Comparison of ENCODE assay signal across 8 cellular contexts in genomic region chr3:100089802-100090668, GRCh38. TPM values are rescaled to one million over a fixed set of nuclear protein-coding genes. Genes with fewer than 3 reads are reported as not detected.
DNase-seq lines count a peak whose midpoint lies in the region; ATAC-seq and TF ChIP-seq lines count a peak whose summit lies in the region.
"Had no signal": no experiment of that assay in that cellular context is flagged by ENCODE, and none has a peak within 500 bp of the region (broad histone marks: within the 10 kb centered on the region; RNA-seq: fewer than 3 reads in every experiment).

No MANE protein-coding gene starts in this region.

- no peak overlapping the region for H2AFZ ChIP-seq in HCT116 (ENCODE audit: low read depth, low read length, poor library complexity, severe bottlenecking)

- peak overlapping the region; percentile 37 for H3K27ac Mint-ChIP-seq in activated naive CD8-positive, alpha-beta T cell treated with anti-CD3 and anti-CD28 coated beads, Interleukin-2, amount 10 ng/mL, durations not matched to agents 7 days and 5 days
- no peak overlapping the region for H3K27ac Mint-ChIP-seq in naive thymus-derived CD8-positive, alpha-beta T cell
- H3K27ac Mint-ChIP-seq: activated naive CD8-positive, alpha-beta T cell had no signal

- peak overlapping the region; percentile 2 for H3K4me3 Mint-ChIP-seq in activated naive CD8-positive, alpha-beta T cell treated with anti-CD3 and anti-CD28 coated beads, Interleukin-2, amount 10 ng/mL, durations not matched to agents 7 days and 5 days
- H3K4me3 Mint-ChIP-seq in naive thymus-derived CD8-positive, alpha-beta T cell: no peak overlapping the region
- H3K4me3 Mint-ChIP-seq: activated naive CD8-positive, alpha-beta T cell had no signal

- peaks cover 44% of the 10 kb centered on the region for H3K4me1 Mint-ChIP-seq in activated naive CD8-positive, alpha-beta T cell treated with anti-CD3 and anti-CD28 coated beads, Interleukin-2, amount 10 ng/mL, durations not matched to agents 7 days and 5 days
- peaks cover 0 to 3% (median 1%) of the 10 kb centered on the region in 4 donors for H3K4me1 Mint-ChIP-seq in naive thymus-derived CD8-positive, alpha-beta T cell

- no peaks in the 10 kb centered on the region for H3K27me3 ChIP-seq in HCT116 (ENCODE audit: insufficient read depth, low read length)

- DNase-seq in HCT116 (ENCODE audit: low read depth, low spot score) (peak; percentile 16), left colon (no peak), NCI-H2081 (lab: John Stamatoyannopoulos, UW) (no peak)
- DNase-seq in activated naive CD8-positive, alpha-beta T cell treated with anti-CD3 and anti-CD28 coated beads, Interleukin-2, amount 10 ng/mL, durations not matched to agents 7 days and 5 days: no peak
- no peak for DNase-seq in naive thymus-derived CD8-positive, alpha-beta T cell

- H3K36me3 Mint-ChIP-seq in activated naive CD8-positive, alpha-beta T cell treated with anti-CD3 and anti-CD28 coated beads, Interleukin-2, amount 10 ng/mL, durations not matched to agents 7 days and 5 days: peaks cover 28% of the 10 kb centered on the region
- peaks cover 0 to 6% (median 5%) of the 10 kb centered on the region in 3 donors for H3K36me3 Mint-ChIP-seq in naive thymus-derived CD8-positive, alpha-beta T cell

- TF ChIP-seq CTCF in HCT116 (IDR thresholded peaks at IDR 0.05 in 2 of 3, conservative IDR thresholded peaks at IDR 0.05 in 1 of 3; ENCODE audit: borderline replicate concordance in 1 of 3, insufficient read depth in 1 of 3, low read depth in 2 of 3, low read length in 2 of 3): peak in 2 of 3 experiments; percentile 52 to 60; a peak in 4 of 6 replicates
- TF ChIP-seq CTCF in LNCAP (IDR thresholded peaks at IDR 0.05): 0 out of 2 replicates have a peak, but pooled peaks have one; percentile 16

- RAD21 ChIA-PET in HCT116 (lab: Charles Lee; ENCODE audit: low non-redundant PET in 1 of 2, low total read pairs in 2 of 2, uncharacterized antibody in 2 of 2, unreplicated experiment in 2 of 2): no interaction called here

- H3K9me3 Mint-ChIP-seq in activated naive CD8-positive, alpha-beta T cell treated with anti-CD3 and anti-CD28 coated beads, Interleukin-2, amount 10 ng/mL, durations not matched to agents 7 days and 5 days: peaks cover 1% of the 10 kb centered on the region
- H3K9me3 Mint-ChIP-seq in naive thymus-derived CD8-positive, alpha-beta T cell: no peaks in the 10 kb centered on the region

- intact Hi-C loops in HCT116 (cut with micrococcal nuclease): loop anchor here (5.0 kb wide), 1 partner anchor 248 kb away; no protein-coding TSS in a partner anchor
- intact Hi-C loops in left colon (cut with DNase I, micrococcal nuclease): no loop called here

- no peaks in the 10 kb centered on the region for H3K79me2 ChIP-seq in HCT116 (ENCODE audit: insufficient read depth, low read length)

- peak; percentile 39 for ATAC-seq in GM18508 (IDR thresholded peaks at IDR 0.05; ENCODE audit: insufficient read depth, unreplicated experiment)
- peak; percentile 98 for ATAC-seq in HCT116
- ATAC-seq in activated naive CD8-positive, alpha-beta T cell treated with anti-CD3 and anti-CD28 coated beads, Interleukin-2, amount 10 ng/mL, durations not matched to agents 7 days and 5 days (ENCODE audit: low read depth): peak; percentile 90
- ATAC-seq in left colon: peak; percentile 75
- no peak for ATAC-seq in naive thymus-derived CD8-positive, alpha-beta T cell

- no peak overlapping the region for H3K9ac ChIP-seq in HCT116 (ENCODE audit: low read length)

- TF ChIP-seq RAD21 in HCT116 (IDR thresholded peaks at IDR 0.05; ENCODE audit: low read depth): peak; percentile 12; the same call in 1 of the 2 replicates

- H3K9me3 ChIP-seq in HCT116 (ENCODE audit: control insufficient read depth in 1 of 2, insufficient read depth in 1 of 2, low read depth in 1 of 2, low read length in 2 of 2): no peaks in the 10 kb centered on the region

- no peak overlapping the region for H3K4me3 ChIP-seq in HCT116 (replicated peaks in 1 of 2; ENCODE audit: low read depth in 1 of 2, low read length in 2 of 2)

- POLR2A ChIA-PET in HCT116 (lab: Charles Lee): interaction anchor here (1.0 kb wide), 1 partner anchor 32 kb away, joined by 3 read pairs; no protein-coding TSS in a partner anchor
- POLR2A ChIA-PET in activated naive CD8-positive, alpha-beta T cell treated with anti-CD3 and anti-CD28 coated beads, Interleukin-2, amount 10 ng/mL, durations not matched to agents 7 days and 5 days (lab: Charles Lee): interaction anchor here (0.8 to 6.6 kb wide), 4 partner anchors 15 to 55 kb away, joined by 3 to 42 read pairs (median 4); no protein-coding TSS in a partner anchor
- POLR2A ChIA-PET in naive thymus-derived CD8-positive, alpha-beta T cell (lab: Charles Lee): no interaction called here

- no TSS peak for BruUV-seq in HCT116 (replicated peaks; lab: Mats Ljungman, UMichigan)

- no peaks in the 10 kb centered on the region for H4K20me1 ChIP-seq in HCT116 (ENCODE audit: insufficient read depth)

- H3K36me3 ChIP-seq in HCT116 (ENCODE audit: control insufficient read depth in 1 of 2, insufficient read depth in 2 of 2, low read length in 2 of 2): no peaks in the 10 kb centered on the region

- no peak overlapping the region for H3K4me2 ChIP-seq in HCT116 (ENCODE audit: low read length)

- CTCF ChIA-PET in HCT116 (lab: Charles Lee): interaction anchor here (1.0 to 2.8 kb wide), 4 partner anchors 21 to 258 kb away, joined by 3 to 11 read pairs (median 6); no protein-coding TSS in a partner anchor

- no peaks in the 10 kb centered on the region for H3K9me2 ChIP-seq in HCT116 (ENCODE audit: insufficient read depth)

- no peaks in the 10 kb centered on the region for H3K4me1 ChIP-seq in HCT116 (ENCODE audit: control insufficient read depth in 1 of 2, insufficient read depth in 2 of 2, low read length in 2 of 2)

- no peaks in the 10 kb centered on the region for H3K27me3 Mint-ChIP-seq in activated naive CD8-positive, alpha-beta T cell treated with anti-CD3 and anti-CD28 coated beads, Interleukin-2, amount 10 ng/mL, durations not matched to agents 7 days and 5 days
- H3K27me3 Mint-ChIP-seq in naive thymus-derived CD8-positive, alpha-beta T cell: no peaks in the 10 kb centered on the region
- H3K27me3 Mint-ChIP-seq: activated naive CD8-positive, alpha-beta T cell had no signal

- H3K27ac ChIP-seq in HCT116 (ENCODE audit: low read depth, low read length): no peak overlapping the region

- TF ChIP-seq POLR2A in HCT116 (IDR thresholded peaks at IDR 0.05; ENCODE audit: borderline replicate concordance, extremely low read depth, insufficient read depth, insufficient read length): no peak

TF ChIP-seq in HCT116, 20 proteins besides CTCF, POLR2A, EP300 and RAD21 (continues in another document):
- TF ChIP-seq ATF3 (IDR thresholded peaks at IDR 0.05) (no peak), CBX3 (IDR thresholded peaks at IDR 0.05; ENCODE audit: low read depth) (no peak), REST (IDR thresholded peaks at IDR 0.05; ENCODE audit: low read depth) (no peak), EZH2phosphoT487 (IDR thresholded peaks at IDR 0.05; ENCODE audit: borderline replicate concordance) (no peak), ZNF274 (IDR thresholded peaks at IDR 0.05; ENCODE audit: low read depth, low read length) (no peak), ZFX (IDR thresholded peaks at IDR 0.05) (no peak), SRF (IDR thresholded peaks at IDR 0.05; ENCODE audit: low read depth) (no peak), POLR2AphosphoS5 (IDR thresholded peaks at IDR 0.05; ENCODE audit: low read depth, low read length) (no peak)

RNA-seq across cellular contexts. Expression of gene FILIP1L, which starts 24.3 kb away (rescaled TPM):
- total RNA-seq in HCT116 (2021; ENCODE audit: unreplicated experiment) (0.17 TPM), left colon (10 to 100 TPM in 1 of 2 donors, 1 to 10 TPM in 1; 6.7 to 19.0 TPM)
- 0.31 TPM in 1 of 2 replicates, not detected in the other for polyA plus RNA-seq in HCT116 (2012)
- total RNA-seq in activated naive CD8-positive, alpha-beta T cell treated with anti-CD3 and anti-CD28 coated beads, Interleukin-2, amount 10 ng/mL, durations not matched to agents 7 days and 5 days: 1 to 10 TPM; 2.0 to 2.4 TPM
- under 1 TPM in 1 of 2 experiments, not detected in 1; 0.14 TPM for total RNA-seq in naive thymus-derived CD8-positive, alpha-beta T cell
- under 1 TPM; 0.29 to 0.41 (median 0.32) TPM for polyA plus RNA-seq in naive thymus-derived CD8-positive, alpha-beta T cell

Comparison
In these comparisons a context has a peak if more than half of its experiments do, and no peak if none do; other contexts are left out.
1. ATAC-seq: peak in GM18508 (single experiment), HCT116 (single experiment), activated naive CD8-positive, alpha-beta T cell treated with anti-CD3 and anti-CD28 coated beads, Interleukin-2, amount 10 ng/mL, durations not matched to agents 7 days and 5 days (single experiment) and left colon (single experiment); none in naive thymus-derived CD8-positive, alpha-beta T cell (0 of 2).